ENCODE assay signal across 8 cellular contexts in the genomic region with DNA sequence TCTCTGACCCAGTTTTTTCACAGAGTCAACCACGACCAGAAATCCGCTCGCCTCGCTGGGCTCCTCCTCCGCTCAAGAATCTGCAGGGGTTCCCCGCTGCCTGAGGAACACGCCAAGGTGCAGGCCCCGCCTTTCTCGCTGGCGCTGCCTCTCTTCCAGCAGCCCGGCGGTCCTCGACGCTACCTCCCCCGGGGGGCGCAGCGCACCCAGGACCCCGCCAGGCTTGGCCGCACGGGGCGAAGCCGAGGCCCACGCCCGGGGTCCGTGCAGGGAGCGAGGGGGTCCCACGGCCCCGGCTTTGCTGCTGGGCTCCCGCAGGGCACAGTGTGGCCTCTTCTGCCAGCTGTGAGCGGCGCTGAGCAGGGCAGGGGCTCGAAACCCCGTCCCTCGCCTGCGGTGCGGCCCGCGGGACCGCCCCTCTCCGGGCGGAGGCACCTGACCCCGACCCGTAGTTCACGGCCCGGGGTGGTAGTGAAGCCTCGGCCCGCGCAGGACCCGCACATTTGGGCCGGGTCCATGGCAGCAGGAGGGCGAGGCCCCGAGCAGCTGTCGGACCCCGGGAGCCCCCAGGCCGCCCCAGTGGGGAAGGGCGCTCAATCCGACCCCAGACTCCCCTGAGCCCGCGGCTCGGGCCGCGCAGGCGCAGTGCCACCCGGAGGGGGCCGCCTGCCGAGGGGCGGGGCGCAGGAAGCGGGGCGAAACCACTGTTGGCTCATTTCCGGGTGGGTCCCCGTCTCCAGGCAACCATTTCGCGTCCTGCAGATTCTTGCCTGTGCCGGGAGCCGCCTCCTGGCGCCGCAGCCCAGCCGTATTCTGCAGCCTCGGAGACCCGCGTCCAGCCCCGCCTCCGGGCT. TPM values are rescaled to one million over a fixed set of nuclear protein-coding genes. Genes with fewer than 3 reads are reported as not detected.
DNase-seq lines count a peak whose midpoint lies in the region; ATAC-seq and TF ChIP-seq lines count a peak whose summit lies in the region.

No MANE protein-coding gene starts in this region.

- ATAC-seq in HG02588 (IDR thresholded peaks at IDR 0.05; ENCODE audit: unreplicated experiment): peak; percentile 71
- peak; percentile 89 for ATAC-seq in activated naive CD4-positive, alpha-beta T cell treated with anti-CD3 and anti-CD28 coated beads, Interleukin-2, amount 50 U/mL, for 72 hours
- peak; percentile 86 for ATAC-seq in thoracic aorta (ENCODE audit: insufficient number of reproducible peaks, low FRiP score, low read depth)

- intact Hi-C loops in head of caudate nucleus (cut with DNase I): loop anchor here (2.0 kb wide), 1 partner anchor 56 kb away; a partner anchor contains a TSS

- H3K4me3 ChIP-seq in GM08714 (ENCODE audit: low read length) (peak overlapping the region; percentile 76), SK-N-SH (ENCODE audit: low read depth in 2 of 2, low read length in 1 of 2) (peak overlapping the region; percentile 73 to 96), thoracic aorta (peak overlapping the region; percentile 99)

- peak overlapping the region; percentile 83 for H3K9ac ChIP-seq in SK-N-SH

- POLR2A ChIA-PET in SK-N-SH (lab: Yijun Ruan, JAX): no interaction called here

- H3K9me3 Mint-ChIP-seq in activated naive CD4-positive, alpha-beta T cell treated with anti-CD3 and anti-CD28 coated beads, Interleukin-2, amount 50 U/mL, for 72 hours: peaks cover 4 to 19% of the 10 kb centered on the region in 2 donors
- peaks cover 7% of the 10 kb centered on the region for H3K9me3 Mint-ChIP-seq in osteocyte (ENCODE audit: unreplicated experiment)

- peak; percentile 41; the same call in 1 of the 2 replicates for TF ChIP-seq RAD21 in SK-N-SH (IDR thresholded peaks at IDR 0.05; ENCODE audit: low read length)

- no peaks in the 10 kb centered on the region for H3K36me3 ChIP-seq in SK-N-SH (replicated peaks in 1 of 2; ENCODE audit: control insufficient read depth in 1 of 2, insufficient read depth in 2 of 2, low read length in 1 of 2)
- no peaks in the 10 kb centered on the region for H3K36me3 ChIP-seq in thoracic aorta

- H2AFZ ChIP-seq in SK-N-SH (ENCODE audit: low read depth): peak overlapping the region; percentile 85; the same call in 1 of the 2 replicates

- H3K36me3 Mint-ChIP-seq in activated naive CD4-positive, alpha-beta T cell treated with anti-CD3 and anti-CD28 coated beads, Interleukin-2, amount 50 U/mL, for 72 hours: peaks cover 7 to 11% of the 10 kb centered on the region in 2 donors
- H3K36me3 Mint-ChIP-seq in osteocyte (ENCODE audit: unreplicated experiment): no peaks in the 10 kb centered on the region

- H3K9me3 ChIP-seq in SK-N-SH: no peaks in the 10 kb centered on the region
- H3K9me3 ChIP-seq in thoracic aorta: peaks cover 16% of the 10 kb centered on the region

- H4K20me1 ChIP-seq in SK-N-SH (ENCODE audit: insufficient read depth): no peaks in the 10 kb centered on the region

- H3K4me2 ChIP-seq in SK-N-SH: peak overlapping the region; percentile 97

- H3K4me1 Mint-ChIP-seq in osteocyte (ENCODE audit: unreplicated experiment): peaks cover 9% of the 10 kb centered on the region

- peaks cover 10% of the 10 kb centered on the region; the same call in 1 of the 2 replicates for H3K79me2 ChIP-seq in SK-N-SH (ENCODE audit: insufficient read depth)

- H3K4me3 Mint-ChIP-seq in osteocyte (ENCODE audit: unreplicated experiment): peak overlapping the region; percentile 83

- no peaks in the 10 kb centered on the region for H3K27me3 Mint-ChIP-seq in osteocyte (ENCODE audit: unreplicated experiment)

- CTCF ChIA-PET in SK-N-SH (lab: Yijun Ruan, JAX): no interaction called here

- H3K27me3 ChIP-seq in SK-N-SH (ENCODE audit: insufficient read depth): no peaks in the 10 kb centered on the region
- H3K27me3 ChIP-seq in thoracic aorta (replicated peaks; ENCODE audit: insufficient read depth): no peaks in the 10 kb centered on the region

- peak in 1 of 2 experiments; percentile 4; a peak in 1 of 4 replicates for TF ChIP-seq EP300 in SK-N-SH (IDR thresholded peaks at IDR 0.05; ENCODE audit: borderline replicate concordance in 1 of 2, low read depth in 1 of 2, low read length in 1 of 2)

- WGBS in SK-N-SH (ENCODE audit: low lambda C conversion rate): 0% methylated on average over 5 of the region's 84 CpGs

- DNase-seq in NCI-H1092 (lab: John Stamatoyannopoulos, UW) (peak; percentile 82), SK-N-SH (peak; percentile 100), head of caudate nucleus (peak; percentile 79 to 96 (median 91)), osteocyte (ENCODE audit: extremely low spot score, unreplicated experiment) (peak; percentile 98), thoracic aorta (ENCODE audit: low spot score) (no peak)
- peak; percentile 94 to 95 for DNase-seq in activated naive CD4-positive, alpha-beta T cell treated with anti-CD3 and anti-CD28 coated beads, Interleukin-2, amount 50 U/mL, for 72 hours (ENCODE audit: low spot score in 2 of 2)

- peak overlapping the region; percentile 89 to 97 for H3K27ac Mint-ChIP-seq in activated naive CD4-positive, alpha-beta T cell treated with anti-CD3 and anti-CD28 coated beads, Interleukin-2, amount 50 U/mL, for 72 hours
- no peak overlapping the region for H3K27ac Mint-ChIP-seq in osteocyte (ENCODE audit: unreplicated experiment)

- H3F3A ChIP-seq in SK-N-SH (replicated peaks; ENCODE audit: insufficient read depth): no peaks in the 10 kb centered on the region

- H3K27ac ChIP-seq in SK-N-SH (ENCODE audit: low read depth in 2 of 2, low read length in 1 of 2): peak overlapping the region; percentile 24 to 65; a peak in 2 of 4 replicates
- peak overlapping the region in 1 of 2 donors; percentile 52 for H3K27ac ChIP-seq in thoracic aorta

- TF ChIP-seq CTCF in SK-N-SH (IDR thresholded peaks at IDR 0.05) (no peak), osteocyte (IDR thresholded peaks at IDR 0.05) (peak; percentile 24), thoracic aorta (IDR thresholded peaks at IDR 0.05) (no peak)

- H3K4me1 ChIP-seq in SK-N-SH (ENCODE audit: control insufficient read depth in 1 of 2, insufficient read depth in 2 of 2, low read depth in 1 of 2, low read length in 1 of 2) (peaks cover 0 to 22% of the 10 kb centered on the region in 2 experiments; a peak in 1 of 4 replicates), thoracic aorta (ENCODE audit: control insufficient read depth in 1 of 2, low read depth in 2 of 2) (peaks cover 8 to 20% of the 10 kb centered on the region in 2 donors)

- no peaks in the 10 kb centered on the region for H3K9me2 ChIP-seq in SK-N-SH

TF ChIP-seq in SK-N-SH, 30 proteins besides CTCF, POLR2A, EP300 and RAD21 (continues in another document):
- TF ChIP-seq, protein P1, sequence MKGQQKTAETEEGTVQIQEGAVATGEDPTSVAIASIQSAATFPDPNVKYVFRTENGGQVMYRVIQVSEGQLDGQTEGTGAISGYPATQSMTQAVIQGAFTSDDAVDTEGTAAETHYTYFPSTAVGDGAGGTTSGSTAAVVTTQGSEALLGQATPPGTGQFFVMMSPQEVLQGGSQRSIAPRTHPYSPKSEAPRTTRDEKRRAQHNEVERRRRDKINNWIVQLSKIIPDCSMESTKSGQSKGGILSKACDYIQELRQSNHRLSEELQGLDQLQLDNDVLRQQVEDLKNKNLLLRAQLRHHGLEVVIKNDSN (IDR thresholded peaks at IDR 0.05; ENCODE audit: borderline replicate concordance, low read depth): no peak
- TF ChIP-seq RXRA (IDR thresholded peaks at IDR 0.05; ENCODE audit: borderline replicate concordance, low read depth): no peak
- peak; percentile 20; the same call in 1 of the 2 replicates for TF ChIP-seq SIN3A (IDR thresholded peaks at IDR 0.05; ENCODE audit: borderline replicate concordance, low read depth, low read length)
- TF ChIP-seq, protein P2, sequence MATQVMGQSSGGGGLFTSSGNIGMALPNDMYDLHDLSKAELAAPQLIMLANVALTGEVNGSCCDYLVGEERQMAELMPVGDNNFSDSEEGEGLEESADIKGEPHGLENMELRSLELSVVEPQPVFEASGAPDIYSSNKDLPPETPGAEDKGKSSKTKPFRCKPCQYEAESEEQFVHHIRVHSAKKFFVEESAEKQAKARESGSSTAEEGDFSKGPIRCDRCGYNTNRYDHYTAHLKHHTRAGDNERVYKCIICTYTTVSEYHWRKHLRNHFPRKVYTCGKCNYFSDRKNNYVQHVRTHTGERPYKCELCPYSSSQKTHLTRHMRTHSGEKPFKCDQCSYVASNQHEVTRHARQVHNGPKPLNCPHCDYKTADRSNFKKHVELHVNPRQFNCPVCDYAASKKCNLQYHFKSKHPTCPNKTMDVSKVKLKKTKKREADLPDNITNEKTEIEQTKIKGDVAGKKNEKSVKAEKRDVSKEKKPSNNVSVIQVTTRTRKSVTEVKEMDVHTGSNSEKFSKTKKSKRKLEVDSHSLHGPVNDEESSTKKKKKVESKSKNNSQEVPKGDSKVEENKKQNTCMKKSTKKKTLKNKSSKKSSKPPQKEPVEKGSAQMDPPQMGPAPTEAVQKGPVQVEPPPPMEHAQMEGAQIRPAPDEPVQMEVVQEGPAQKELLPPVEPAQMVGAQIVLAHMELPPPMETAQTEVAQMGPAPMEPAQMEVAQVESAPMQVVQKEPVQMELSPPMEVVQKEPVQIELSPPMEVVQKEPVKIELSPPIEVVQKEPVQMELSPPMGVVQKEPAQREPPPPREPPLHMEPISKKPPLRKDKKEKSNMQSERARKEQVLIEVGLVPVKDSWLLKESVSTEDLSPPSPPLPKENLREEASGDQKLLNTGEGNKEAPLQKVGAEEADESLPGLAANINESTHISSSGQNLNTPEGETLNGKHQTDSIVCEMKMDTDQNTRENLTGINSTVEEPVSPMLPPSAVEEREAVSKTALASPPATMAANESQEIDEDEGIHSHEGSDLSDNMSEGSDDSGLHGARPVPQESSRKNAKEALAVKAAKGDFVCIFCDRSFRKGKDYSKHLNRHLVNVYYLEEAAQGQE (IDR thresholded peaks at IDR 0.05; ENCODE audit: low read depth, low read length): no peak
- TF ChIP-seq MEF2A (IDR thresholded peaks at IDR 0.05; ENCODE audit: borderline replicate concordance, low read depth): no peak
- TF ChIP-seq NFIC (IDR thresholded peaks at IDR 0.05; ENCODE audit: borderline replicate concordance): no peak
- no peak for TF ChIP-seq TEAD4 (IDR thresholded peaks at IDR 0.05; ENCODE audit: borderline replicate concordance, insufficient read depth)
- TF ChIP-seq RCOR1 (IDR thresholded peaks at IDR 0.05; ENCODE audit: low read length): no peak

RNA-seq across cellular contexts. Expression of a gene that starts 10.0 kb away (rescaled TPM):
- 0.16 and 0.26 TPM in 2 replicates for polyA plus RNA-seq in SK-N-SH (2012; rRNA removed)
- 0.22 and 0.35 TPM in 2 replicates for polyA plus RNA-seq in SK-N-SH (2012; cell fraction: cytosol; rRNA removed)
- polyA plus RNA-seq in SK-N-SH (2012; cell fraction: nucleus; rRNA removed): 0.42 and 1.0 TPM in 2 replicates
- total RNA-seq in activated naive CD4-positive, alpha-beta T cell treated with anti-CD3 and anti-CD28 coated beads, Interleukin-2, amount 50 U/mL, for 72 hours: 1 to 10 TPM; 1.4 to 2.5 TPM
- total RNA-seq in osteocyte (not detected in 2 replicates), thoracic aorta (not detected)

RNA-seq across cellular contexts. Expression of a gene that starts 56.2 kb away (rescaled TPM):
- polyA plus RNA-seq in SK-N-SH (2012; rRNA removed): 28.0 and 33.7 TPM in 2 replicates
- 13.0 and 22.1 TPM in 2 replicates for polyA plus RNA-seq in SK-N-SH (2012; cell fraction: cytosol; rRNA removed)
- polyA plus RNA-seq in SK-N-SH (2012; cell fraction: nucleus; rRNA removed): 43.9 and 44.0 TPM in 2 replicates
- total RNA-seq in activated naive CD4-positive, alpha-beta T cell treated with anti-CD3 and anti-CD28 coated beads, Interleukin-2, amount 50 U/mL, for 72 hours: 10 to 100 TPM; 34.7 to 38.8 TPM
- 24.0 and 24.8 TPM in 2 replicates for total RNA-seq in osteocyte
- total RNA-seq in thoracic aorta: 10 to 100 TPM in 1 of 2 donors, 1 to 10 TPM in 1; 8.3 to 15.2 TPM
